1 cellular context compared by ENCODE assay signal in genomic region chr9:14310247-14310646, GRCh38.
TF ChIP-seq lines count a peak whose summit lies in the region.

No MANE protein-coding gene starts in this region.

TF ChIP-seq in SK-N-SH, 30 proteins besides CTCF, POLR2A, EP300 and RAD21 (continued from another document):
- TF ChIP-seq, protein P1, sequence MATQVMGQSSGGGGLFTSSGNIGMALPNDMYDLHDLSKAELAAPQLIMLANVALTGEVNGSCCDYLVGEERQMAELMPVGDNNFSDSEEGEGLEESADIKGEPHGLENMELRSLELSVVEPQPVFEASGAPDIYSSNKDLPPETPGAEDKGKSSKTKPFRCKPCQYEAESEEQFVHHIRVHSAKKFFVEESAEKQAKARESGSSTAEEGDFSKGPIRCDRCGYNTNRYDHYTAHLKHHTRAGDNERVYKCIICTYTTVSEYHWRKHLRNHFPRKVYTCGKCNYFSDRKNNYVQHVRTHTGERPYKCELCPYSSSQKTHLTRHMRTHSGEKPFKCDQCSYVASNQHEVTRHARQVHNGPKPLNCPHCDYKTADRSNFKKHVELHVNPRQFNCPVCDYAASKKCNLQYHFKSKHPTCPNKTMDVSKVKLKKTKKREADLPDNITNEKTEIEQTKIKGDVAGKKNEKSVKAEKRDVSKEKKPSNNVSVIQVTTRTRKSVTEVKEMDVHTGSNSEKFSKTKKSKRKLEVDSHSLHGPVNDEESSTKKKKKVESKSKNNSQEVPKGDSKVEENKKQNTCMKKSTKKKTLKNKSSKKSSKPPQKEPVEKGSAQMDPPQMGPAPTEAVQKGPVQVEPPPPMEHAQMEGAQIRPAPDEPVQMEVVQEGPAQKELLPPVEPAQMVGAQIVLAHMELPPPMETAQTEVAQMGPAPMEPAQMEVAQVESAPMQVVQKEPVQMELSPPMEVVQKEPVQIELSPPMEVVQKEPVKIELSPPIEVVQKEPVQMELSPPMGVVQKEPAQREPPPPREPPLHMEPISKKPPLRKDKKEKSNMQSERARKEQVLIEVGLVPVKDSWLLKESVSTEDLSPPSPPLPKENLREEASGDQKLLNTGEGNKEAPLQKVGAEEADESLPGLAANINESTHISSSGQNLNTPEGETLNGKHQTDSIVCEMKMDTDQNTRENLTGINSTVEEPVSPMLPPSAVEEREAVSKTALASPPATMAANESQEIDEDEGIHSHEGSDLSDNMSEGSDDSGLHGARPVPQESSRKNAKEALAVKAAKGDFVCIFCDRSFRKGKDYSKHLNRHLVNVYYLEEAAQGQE (IDR thresholded peaks at IDR 0.05; ENCODE audit: low read depth, low read length), result no peak
- TF ChIP-seq GATA2 (CRISPR knock-in tag; IDR thresholded peaks at IDR 0.05), result no peak
- TF ChIP-seq NFIC (IDR thresholded peaks at IDR 0.05; ENCODE audit: borderline replicate concordance), result no peak
- TF ChIP-seq CHD2 (IDR thresholded peaks at IDR 0.05; ENCODE audit: low read length, partially characterized antibody), result no peak
- TF ChIP-seq YY1 (IDR thresholded peaks at IDR 0.05; ENCODE audit: low read depth), result no peak
- no peak for TF ChIP-seq SMC3 (IDR thresholded peaks at IDR 0.05; ENCODE audit: low read depth, low read length)
- no peak for TF ChIP-seq ELF1 (IDR thresholded peaks at IDR 0.05)
- TF ChIP-seq, protein P2, sequence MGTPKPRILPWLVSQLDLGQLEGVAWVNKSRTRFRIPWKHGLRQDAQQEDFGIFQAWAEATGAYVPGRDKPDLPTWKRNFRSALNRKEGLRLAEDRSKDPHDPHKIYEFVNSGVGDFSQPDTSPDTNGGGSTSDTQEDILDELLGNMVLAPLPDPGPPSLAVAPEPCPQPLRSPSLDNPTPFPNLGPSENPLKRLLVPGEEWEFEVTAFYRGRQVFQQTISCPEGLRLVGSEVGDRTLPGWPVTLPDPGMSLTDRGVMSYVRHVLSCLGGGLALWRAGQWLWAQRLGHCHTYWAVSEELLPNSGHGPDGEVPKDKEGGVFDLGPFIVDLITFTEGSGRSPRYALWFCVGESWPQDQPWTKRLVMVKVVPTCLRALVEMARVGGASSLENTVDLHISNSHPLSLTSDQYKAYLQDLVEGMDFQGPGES (IDR thresholded peaks at IDR 0.05; ENCODE audit: low read depth, low read length), result no peak
- TF ChIP-seq, protein P3, sequence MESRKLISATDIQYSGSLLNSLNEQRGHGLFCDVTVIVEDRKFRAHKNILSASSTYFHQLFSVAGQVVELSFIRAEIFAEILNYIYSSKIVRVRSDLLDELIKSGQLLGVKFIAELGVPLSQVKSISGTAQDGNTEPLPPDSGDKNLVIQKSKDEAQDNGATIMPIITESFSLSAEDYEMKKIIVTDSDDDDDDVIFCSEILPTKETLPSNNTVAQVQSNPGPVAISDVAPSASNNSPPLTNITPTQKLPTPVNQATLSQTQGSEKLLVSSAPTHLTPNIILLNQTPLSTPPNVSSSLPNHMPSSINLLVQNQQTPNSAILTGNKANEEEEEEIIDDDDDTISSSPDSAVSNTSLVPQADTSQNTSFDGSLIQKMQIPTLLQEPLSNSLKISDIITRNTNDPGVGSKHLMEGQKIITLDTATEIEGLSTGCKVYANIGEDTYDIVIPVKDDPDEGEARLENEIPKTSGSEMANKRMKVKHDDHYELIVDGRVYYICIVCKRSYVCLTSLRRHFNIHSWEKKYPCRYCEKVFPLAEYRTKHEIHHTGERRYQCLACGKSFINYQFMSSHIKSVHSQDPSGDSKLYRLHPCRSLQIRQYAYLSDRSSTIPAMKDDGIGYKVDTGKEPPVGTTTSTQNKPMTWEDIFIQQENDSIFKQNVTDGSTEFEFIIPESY (IDR thresholded peaks at IDR 0.05; ENCODE audit: borderline replicate concordance, low read depth), result no peak
TF ChIP-seq in SK-N-SH: peak in this region for 0.
